Comparison of ENCODE assay signal across 2 cellular contexts in the genomic region with DNA sequence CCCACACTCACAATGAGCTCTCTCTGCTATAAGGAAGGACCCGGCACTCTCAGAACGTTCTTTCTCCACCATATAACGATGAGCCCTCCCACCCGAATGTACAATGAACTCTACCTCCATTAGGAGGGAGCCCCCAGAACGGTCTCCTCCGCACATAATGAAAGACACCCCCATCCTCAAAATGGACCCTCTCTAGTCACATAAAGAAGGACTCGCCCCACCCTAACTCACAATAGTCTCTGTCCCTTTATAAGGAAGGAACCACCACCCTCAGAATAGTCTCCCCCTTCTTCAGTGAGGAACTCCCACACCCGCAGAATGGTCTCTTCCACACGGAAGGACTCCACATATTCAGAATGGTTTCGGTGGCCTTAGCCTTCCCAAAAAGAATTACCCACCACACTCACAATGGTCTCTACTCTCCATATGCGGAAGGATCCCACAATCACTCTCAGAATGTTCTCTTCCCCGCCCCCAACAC.
TF ChIP-seq lines count a peak whose summit lies in the region.

No MANE protein-coding gene starts in this region.

TF ChIP-seq in IMR-90, 13 proteins besides CTCF, POLR2A, EP300 and RAD21:
- no peak for TF ChIP-seq MAFK (IDR thresholded peaks at IDR 0.05; ENCODE audit: low read depth, low read length)
- no peak for TF ChIP-seq SMC3 (IDR thresholded peaks at IDR 0.05; ENCODE audit: low read depth, low read length)
- no peak for TF ChIP-seq FOS (IDR thresholded peaks at IDR 0.05; ENCODE audit: low read depth, low read length)
- TF ChIP-seq MAZ (IDR thresholded peaks at IDR 0.05; ENCODE audit: borderline replicate concordance, low read depth, low read length) = no peak
- TF ChIP-seq, protein P1, sequence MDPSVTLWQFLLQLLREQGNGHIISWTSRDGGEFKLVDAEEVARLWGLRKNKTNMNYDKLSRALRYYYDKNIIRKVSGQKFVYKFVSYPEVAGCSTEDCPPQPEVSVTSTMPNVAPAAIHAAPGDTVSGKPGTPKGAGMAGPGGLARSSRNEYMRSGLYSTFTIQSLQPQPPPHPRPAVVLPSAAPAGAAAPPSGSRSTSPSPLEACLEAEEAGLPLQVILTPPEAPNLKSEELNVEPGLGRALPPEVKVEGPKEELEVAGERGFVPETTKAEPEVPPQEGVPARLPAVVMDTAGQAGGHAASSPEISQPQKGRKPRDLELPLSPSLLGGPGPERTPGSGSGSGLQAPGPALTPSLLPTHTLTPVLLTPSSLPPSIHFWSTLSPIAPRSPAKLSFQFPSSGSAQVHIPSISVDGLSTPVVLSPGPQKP (IDR thresholded peaks at IDR 0.05; ENCODE audit: borderline replicate concordance, low read depth, low read length) = no peak

TF ChIP-seq in neural cell, 6 proteins besides CTCF, POLR2A, EP300 and RAD21:
- TF ChIP-seq EZH2 (IDR thresholded peaks at IDR 0.05; ENCODE audit: borderline replicate concordance, insufficient read depth, low read length, poor library complexity, severe bottlenecking) (no peak), POLR2AphosphoS5 (IDR thresholded peaks at IDR 0.05) (no peak), SMC3 (conservative IDR thresholded peaks at IDR 0.05; ENCODE audit: poor library complexity) (no peak), MXI1 (conservative IDR thresholded peaks at IDR 0.05; ENCODE audit: poor library complexity, severe bottlenecking) (no peak), TAF1 (IDR thresholded peaks at IDR 0.05; ENCODE audit: low read depth) (no peak)
- TF ChIP-seq, protein P2, sequence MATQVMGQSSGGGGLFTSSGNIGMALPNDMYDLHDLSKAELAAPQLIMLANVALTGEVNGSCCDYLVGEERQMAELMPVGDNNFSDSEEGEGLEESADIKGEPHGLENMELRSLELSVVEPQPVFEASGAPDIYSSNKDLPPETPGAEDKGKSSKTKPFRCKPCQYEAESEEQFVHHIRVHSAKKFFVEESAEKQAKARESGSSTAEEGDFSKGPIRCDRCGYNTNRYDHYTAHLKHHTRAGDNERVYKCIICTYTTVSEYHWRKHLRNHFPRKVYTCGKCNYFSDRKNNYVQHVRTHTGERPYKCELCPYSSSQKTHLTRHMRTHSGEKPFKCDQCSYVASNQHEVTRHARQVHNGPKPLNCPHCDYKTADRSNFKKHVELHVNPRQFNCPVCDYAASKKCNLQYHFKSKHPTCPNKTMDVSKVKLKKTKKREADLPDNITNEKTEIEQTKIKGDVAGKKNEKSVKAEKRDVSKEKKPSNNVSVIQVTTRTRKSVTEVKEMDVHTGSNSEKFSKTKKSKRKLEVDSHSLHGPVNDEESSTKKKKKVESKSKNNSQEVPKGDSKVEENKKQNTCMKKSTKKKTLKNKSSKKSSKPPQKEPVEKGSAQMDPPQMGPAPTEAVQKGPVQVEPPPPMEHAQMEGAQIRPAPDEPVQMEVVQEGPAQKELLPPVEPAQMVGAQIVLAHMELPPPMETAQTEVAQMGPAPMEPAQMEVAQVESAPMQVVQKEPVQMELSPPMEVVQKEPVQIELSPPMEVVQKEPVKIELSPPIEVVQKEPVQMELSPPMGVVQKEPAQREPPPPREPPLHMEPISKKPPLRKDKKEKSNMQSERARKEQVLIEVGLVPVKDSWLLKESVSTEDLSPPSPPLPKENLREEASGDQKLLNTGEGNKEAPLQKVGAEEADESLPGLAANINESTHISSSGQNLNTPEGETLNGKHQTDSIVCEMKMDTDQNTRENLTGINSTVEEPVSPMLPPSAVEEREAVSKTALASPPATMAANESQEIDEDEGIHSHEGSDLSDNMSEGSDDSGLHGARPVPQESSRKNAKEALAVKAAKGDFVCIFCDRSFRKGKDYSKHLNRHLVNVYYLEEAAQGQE (IDR thresholded peaks at IDR 0.05; ENCODE audit: borderline replicate concordance) = no peak
